Comparison of ENCODE assay signal across 9 cellular contexts in the genomic region with DNA sequence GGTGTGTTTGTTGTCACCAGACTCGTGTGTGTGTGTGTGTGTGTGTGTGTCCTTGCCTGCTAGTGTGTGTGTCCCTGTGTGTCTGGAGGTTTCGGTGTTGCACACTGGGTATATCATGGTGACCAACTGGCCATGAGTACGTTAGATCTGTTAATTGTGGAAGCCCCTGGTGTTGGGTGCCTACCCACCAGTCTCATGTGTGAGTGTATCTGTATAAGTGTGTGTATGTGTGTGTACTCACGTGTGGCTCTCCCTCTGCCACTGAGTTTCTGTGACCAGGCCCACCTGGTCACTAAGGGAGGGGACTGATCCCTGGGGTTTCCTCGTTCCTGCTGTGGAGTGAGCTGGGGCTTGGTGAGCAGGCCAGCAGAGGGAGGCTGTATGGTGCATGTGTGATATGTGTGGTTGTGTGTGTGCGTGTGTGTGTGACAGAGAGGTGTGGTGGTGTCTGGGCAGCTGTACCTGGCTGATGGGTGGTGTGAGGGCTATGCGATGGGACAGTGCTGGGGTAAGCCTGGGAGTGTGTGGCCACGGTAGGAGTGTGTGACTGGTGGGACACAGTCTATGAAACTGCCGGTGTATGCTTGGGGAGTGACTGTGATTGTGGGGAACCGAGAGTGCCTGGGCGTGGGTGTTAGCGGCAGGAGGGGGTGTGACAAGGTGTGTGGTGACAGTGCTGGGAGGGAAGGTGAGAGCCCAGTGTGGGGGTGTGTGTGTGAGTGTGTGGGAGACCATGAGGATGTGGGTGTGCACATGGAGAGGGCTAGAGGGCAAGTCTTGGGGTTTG. TPM values are rescaled to one million over a fixed set of nuclear protein-coding genes. Genes with fewer than 3 reads are reported as not detected.
DNase-seq lines count a peak whose midpoint lies in the region; ATAC-seq and TF ChIP-seq lines count a peak whose summit lies in the region.
"Had no signal": no experiment of that assay in that cellular context is flagged by ENCODE, and none has a peak within 500 bp of the region (broad histone marks: within the 10 kb centered on the region; RNA-seq: fewer than 3 reads in every experiment).

No MANE protein-coding gene starts in this region.

- H3K4me2 ChIP-seq in BLaER1 treated with 17β-estradiol and CSF1 and Interleukin-3, amounts not matched to agents 10 nM and 100 nM: peak overlapping the region; percentile 88 to 100 (median 99)
- H3K4me2 ChIP-seq in H9 (ENCODE audit: insufficient read depth, insufficient read length, low read length): peak overlapping the region; percentile 61

- peak overlapping the region; percentile 88 to 100 (median 98) for H3K4me3 ChIP-seq in BLaER1 treated with 17β-estradiol and CSF1 and Interleukin-3, amounts not matched to agents 10 nM and 100 nM
- H3K4me3 ChIP-seq in effector memory CD4-positive, alpha-beta T cell (ENCODE audit: insufficient read depth, low read depth, low read length, poor library complexity, severe bottlenecking): peak overlapping the region; percentile 84

- peaks cover 10% of the 10 kb centered on the region for H3K27me3 Mint-ChIP-seq in H9 (ENCODE audit: low read depth)
- H3K27me3 Mint-ChIP-seq in activated CD4-positive, alpha-beta T cell treated with anti-CD3 and anti-CD28 coated beads for 36 hours: peaks cover 7% of the 10 kb centered on the region

- peaks cover 4% of the 10 kb centered on the region for H3K23me2 ChIP-seq in H9 (ENCODE audit: insufficient read length, low read depth, low read length, poor library complexity, severe bottlenecking)

- WGBS in H9 (ENCODE audit: extremely low coverage, insufficient read length, low lambda C conversion rate): no CpG with 5 or more reads among the region's 12 CpGs

- H4K8ac ChIP-seq in H9 (replicated peaks; ENCODE audit: insufficient read length, low read depth, low read length): no peak overlapping the region

- DNase-seq in H9 (no peak), putamen (ENCODE audit: low spot score) (peak; percentile 54), epidermal melanocyte (ENCODE audit: insufficient read length, low spot score) (no peak), HUDEP-2 (lab: John Stamatoyannopoulos, UW; ENCODE audit: unreplicated experiment in 76 of 76) (no peak), HCEC 1CT (no peak)
- peak; percentile 52 for DNase-seq in activated CD4-positive, alpha-beta T cell treated with anti-CD3 and anti-CD28 coated beads for 36 hours
- peak in 2 of 3 donors; percentile 20 to 46 for DNase-seq in effector memory CD4-positive, alpha-beta T cell

- peak; percentile 10 for ATAC-seq in activated CD4-positive, alpha-beta T cell treated with anti-CD3 and anti-CD28 coated beads for 36 hours

- H2BK120ac ChIP-seq in H9 (ENCODE audit: low read depth, low read length, poor library complexity, severe bottlenecking): no peak overlapping the region

- no peak overlapping the region for H2BK5ac ChIP-seq in H9 (ENCODE audit: insufficient read length, low read length)

- H3K79me2 ChIP-seq in H9 (ENCODE audit: insufficient read depth, low read length): no peaks in the 10 kb centered on the region; the same call in 1 of the 2 replicates

- POLR2A ChIA-PET in activated CD4-positive, alpha-beta T cell treated with anti-CD3 and anti-CD28 coated beads for 36 hours (lab: Charles Lee): interaction anchor here (0.6 kb wide), 1 partner anchor 56 kb away, joined by 3 read pairs; no protein-coding TSS in a partner anchor

- H4K20me1 ChIP-seq in BLaER1 treated with 17β-estradiol and CSF1 and Interleukin-3, amounts not matched to agents 10 nM and 100 nM: peaks cover 41 to 67% (median 53%) of the 10 kb centered on the region in 11 experiments
- peaks cover 2% of the 10 kb centered on the region for H4K20me1 ChIP-seq in H9 (ENCODE audit: control insufficient read depth, insufficient read depth, insufficient read length)

- no peak overlapping the region for H3K14ac ChIP-seq in H9 (ENCODE audit: insufficient read depth, low read length)

- no peak overlapping the region for H3K23ac ChIP-seq in H9 (ENCODE audit: insufficient read length, low read depth, low read length)

- H3K27me3 ChIP-seq in BLaER1 treated with 17β-estradiol and CSF1 and Interleukin-3, amounts not matched to agents 10 nM and 100 nM: peaks cover 0 to 3% (median 0%) of the 10 kb centered on the region in 11 experiments; a peak in 2 of 22 replicates
- H3K27me3 ChIP-seq in H9 (ENCODE audit: insufficient read depth, low read length): no peaks in the 10 kb centered on the region; the same call in 1 of the 2 replicates
- no peaks in the 10 kb centered on the region for H3K27me3 ChIP-seq in effector memory CD4-positive, alpha-beta T cell (replicated peaks; ENCODE audit: control insufficient read depth, insufficient read depth, low read length, poor library complexity, severe bottlenecking)
- H3K27me3 ChIP-seq: ovary had no signal

- H3K79me1 ChIP-seq in H9 (ENCODE audit: insufficient read depth, low read depth, low read length, poor library complexity, severe bottlenecking): no peaks in the 10 kb centered on the region

- no peak overlapping the region for H2BK20ac ChIP-seq in H9 (ENCODE audit: low read depth, low read length, poor library complexity, severe bottlenecking)

- no peaks in the 10 kb centered on the region; a peak in 1 of 7 replicates for H3K36me3 Mint-ChIP-seq in H9 (ENCODE audit: insufficient read depth in 1 of 3, low read depth in 3 of 3)
- peaks cover 2% of the 10 kb centered on the region for H3K36me3 Mint-ChIP-seq in activated CD4-positive, alpha-beta T cell treated with anti-CD3 and anti-CD28 coated beads for 36 hours (ENCODE audit: low read depth)

- peaks cover 18 to 57% (median 42%) of the 10 kb centered on the region in 11 experiments; a peak in 21 of 22 replicates for H3K36me3 ChIP-seq in BLaER1 treated with 17β-estradiol and CSF1 and Interleukin-3, amounts not matched to agents 10 nM and 100 nM
- no peaks in the 10 kb centered on the region for H3K36me3 ChIP-seq in effector memory CD4-positive, alpha-beta T cell (ENCODE audit: control insufficient read depth, insufficient read depth, low read length)
- H3K36me3 ChIP-seq: ovary had no signal

- peaks cover 74 to 83% (median 77%) of the 10 kb centered on the region in 10 experiments for H3K4me1 ChIP-seq in BLaER1 treated with 17β-estradiol and CSF1 and Interleukin-3, amounts not matched to agents 10 nM and 100 nM
- H3K4me1 ChIP-seq in H9 (ENCODE audit: insufficient read depth, low read length): peaks cover 10% of the 10 kb centered on the region; the same call in 1 of the 2 replicates
- peaks cover 21% of the 10 kb centered on the region for H3K4me1 ChIP-seq in effector memory CD4-positive, alpha-beta T cell (ENCODE audit: control insufficient read depth, insufficient read depth, low read length, poor library complexity, severe bottlenecking)

- H3T11ph ChIP-seq in H9 (ENCODE audit: low read length): no peak overlapping the region

- H4K91ac ChIP-seq in H9 (ENCODE audit: insufficient read length, low read depth, low read length): no peak overlapping the region

- no peak overlapping the region for H3K18ac ChIP-seq in H9 (ENCODE audit: insufficient read length, low read depth, low read length)

- H3K4ac ChIP-seq in H9 (ENCODE audit: low read depth, low read length): no peak overlapping the region

- no peak overlapping the region; a peak in 1 of 7 replicates for H3K27ac Mint-ChIP-seq in H9
- peak overlapping the region; percentile 72 for H3K27ac Mint-ChIP-seq in activated CD4-positive, alpha-beta T cell treated with anti-CD3 and anti-CD28 coated beads for 36 hours

- no peak overlapping the region for H2AFZ ChIP-seq in H9 (ENCODE audit: low read length)

- no peak overlapping the region for H2AK5ac ChIP-seq in H9 (ENCODE audit: insufficient read length, low read length)

- no peak overlapping the region for H4K5ac ChIP-seq in H9 (ENCODE audit: insufficient read length, low read depth, low read length)

- peak overlapping the region; percentile 96 to 99 (median 98) for H3K9ac ChIP-seq in BLaER1 treated with 17β-estradiol and CSF1 and Interleukin-3, amounts not matched to agents 10 nM and 100 nM
- no peak overlapping the region for H3K9ac ChIP-seq in H9 (ENCODE audit: extremely low read depth, insufficient read length, low read length)

- H3K56ac ChIP-seq in H9 (ENCODE audit: insufficient read length, low read depth, low read length): no peak overlapping the region

- H3K4me1 Mint-ChIP-seq in H9: peaks cover 35 to 38% of the 10 kb centered on the region in 2 experiments
- peaks cover 19% of the 10 kb centered on the region for H3K4me1 Mint-ChIP-seq in activated CD4-positive, alpha-beta T cell treated with anti-CD3 and anti-CD28 coated beads for 36 hours

- H2BK15ac ChIP-seq in H9 (ENCODE audit: low read depth, low read length): no peak overlapping the region

- peak overlapping the region; percentile 91 to 96 for H3K4me3 Mint-ChIP-seq in H9
- H3K4me3 Mint-ChIP-seq in activated CD4-positive, alpha-beta T cell treated with anti-CD3 and anti-CD28 coated beads for 36 hours: peak overlapping the region; percentile 75

- H2BK12ac ChIP-seq in H9 (ENCODE audit: insufficient read length, low read depth, low read length): no peak overlapping the region

- peak overlapping the region; percentile 1 to 100 (median 96); a peak in 21 of 22 replicates for H3K27ac ChIP-seq in BLaER1 treated with 17β-estradiol and CSF1 and Interleukin-3, amounts not matched to agents 10 nM and 100 nM
- no peak overlapping the region for H3K27ac ChIP-seq in H9 (ENCODE audit: insufficient read length, low read depth, low read length)
- peak overlapping the region; percentile 48 for H3K27ac ChIP-seq in effector memory CD4-positive, alpha-beta T cell (ENCODE audit: insufficient read depth, low read length, poor library complexity, severe bottlenecking)

- intact Hi-C loops in activated CD4-positive, alpha-beta T cell treated with anti-CD3 and anti-CD28 coated beads for 36 hours (cut with DNase I, micrococcal nuclease): loop anchor here (1.0 to 5.0 kb wide), 5 partner anchors 33 to 266 kb away; partner anchors contain the start of genes DCP1A (in 1 of the 2) and STIMATE (in 1 of the 2)

- CTCF ChIA-PET in activated CD4-positive, alpha-beta T cell treated with anti-CD3 and anti-CD28 coated beads for 36 hours (lab: Charles Lee): interaction anchor here (1.3 kb wide), 1 partner anchor 34 kb away, joined by 6 read pairs; no protein-coding TSS in a partner anchor

- H3K9me3 Mint-ChIP-seq in H9: no peaks in the 10 kb centered on the region
- H3K9me3 Mint-ChIP-seq in activated CD4-positive, alpha-beta T cell treated with anti-CD3 and anti-CD28 coated beads for 36 hours (ENCODE audit: low read depth): no peaks in the 10 kb centered on the region

- H3K9me3 ChIP-seq in BLaER1 treated with 17β-estradiol and CSF1 and Interleukin-3, amounts not matched to agents 10 nM and 100 nM (replicated peaks in 1 of 11): no peaks in the 10 kb centered on the region
- no peaks in the 10 kb centered on the region for H3K9me3 ChIP-seq in H9 (ENCODE audit: control insufficient read depth, low read depth, low read length)
- H3K9me3 ChIP-seq in effector memory CD4-positive, alpha-beta T cell (ENCODE audit: control insufficient read depth, low read length): no peaks in the 10 kb centered on the region
- H3K9me3 ChIP-seq: ovary had no signal

- no peak for TF ChIP-seq CTCF in H9 (conservative IDR thresholded peaks at IDR 0.05)

RNA-seq across cellular contexts. Expression of gene PRKCD, which starts 1.9 kb away (rescaled TPM):
- 23.7 and 24.9 TPM in 2 replicates for total RNA-seq in H9 (2021)
- total RNA-seq in activated CD4-positive, alpha-beta T cell treated with anti-CD3 and anti-CD28 coated beads for 36 hours: 10 to 100 TPM; 22.0 to 26.5 TPM

RNA-seq across cellular contexts. Expression of gene RFT1, which starts 32.6 kb away (rescaled TPM):
- total RNA-seq in H9 (2021): 24.1 and 26.2 TPM in 2 replicates
- total RNA-seq in activated CD4-positive, alpha-beta T cell treated with anti-CD3 and anti-CD28 coated beads for 36 hours: 10 to 100 TPM; 39.8 to 49.0 TPM

Comparison
In these comparisons a context has a peak if more than half of its experiments do, and no peak if none do; other contexts are left out.
1. DNase-seq: peak in activated CD4-positive, alpha-beta T cell treated with anti-CD3 and anti-CD28 coated beads for 36 hours (single experiment), effector memory CD4-positive, alpha-beta T cell (2 of 3) and putamen (single experiment); none in H9 (single experiment), epidermal melanocyte (single experiment), HUDEP-2 (0 of 76) and HCEC 1CT (single experiment).